25 cellular contexts compared by ENCODE assay signal in genomic region chr6:165990216-165990615, GRCh38.
"Had no signal": no experiment of that assay in that cellular context is flagged by ENCODE, and none has a peak within 500 bp of the region (broad histone marks: within the 10 kb centered on the region; RNA-seq: fewer than 3 reads in every experiment).

No MANE protein-coding gene starts in this region.

- H3K36me3 Mint-ChIP-seq: memory B cell; natural killer cell treated with Interleukin-12 subunit alpha and Interleukin-12 subunit beta and Interleukin-15 and Interleukin-18, amount 100 ng/mL, for 72 hours; stimulated activated effector memory CD8-positive, alpha-beta T cell treated with anti-CD3 and anti-CD28 coated beads, Interleukin-12 subunit alpha, Interleukin-12 subunit beta, amount 100 ng/mL, for 72 hours had no signal

- H3K27ac Mint-ChIP-seq: effector memory CD8-positive, alpha-beta T cell; memory B cell; naive B cell; natural killer cell treated with Interleukin-12 subunit alpha and Interleukin-12 subunit beta and Interleukin-15 and Interleukin-18, amount 100 ng/mL, for 72 hours; stimulated activated effector memory CD8-positive, alpha-beta T cell treated with anti-CD3 and anti-CD28 coated beads, Interleukin-12 subunit alpha, Interleukin-12 subunit beta, amount 100 ng/mL, for 72 hours had no signal

- H3K27me3 ChIP-seq: thyroid gland had no signal

- H2AFZ ChIP-seq: hepatocyte had no signal

- H3K9me3 Mint-ChIP-seq: effector memory CD8-positive, alpha-beta T cell; memory B cell; natural killer cell treated with Interleukin-12 subunit alpha and Interleukin-12 subunit beta and Interleukin-15 and Interleukin-18, amount 100 ng/mL, for 72 hours; stimulated activated effector memory CD8-positive, alpha-beta T cell treated with anti-CD3 and anti-CD28 coated beads, Interleukin-12 subunit alpha, Interleukin-12 subunit beta, amount 100 ng/mL, for 72 hours had no signal

- H3K4me3 ChIP-seq: gastroesophageal sphincter, heart left ventricle, hepatocyte, lung, pancreas, right lobe of liver, stomach, thyroid gland had no signal

- H3K4me3 Mint-ChIP-seq: effector memory CD8-positive, alpha-beta T cell; memory B cell; naive B cell; natural killer cell treated with Interleukin-12 subunit alpha and Interleukin-12 subunit beta and Interleukin-15 and Interleukin-18, amount 100 ng/mL, for 72 hours; stimulated activated effector memory CD8-positive, alpha-beta T cell treated with anti-CD3 and anti-CD28 coated beads, Interleukin-12 subunit alpha, Interleukin-12 subunit beta, amount 100 ng/mL, for 72 hours had no signal

- ATAC-seq: effector memory CD8-positive, alpha-beta T cell; gastroesophageal sphincter; heart left ventricle; left lobe of liver; natural killer cell treated with Interleukin-12 subunit alpha and Interleukin-12 subunit beta and Interleukin-15 and Interleukin-18, amount 100 ng/mL, for 72 hours; pancreas; right lobe of liver; stimulated activated effector memory CD8-positive, alpha-beta T cell treated with anti-CD3 and anti-CD28 coated beads, Interleukin-12 subunit alpha, Interleukin-12 subunit beta, amount 100 ng/mL, for 72 hours had no signal

- H3K36me3 ChIP-seq: gastroesophageal sphincter, heart left ventricle, neutrophil, pancreas, right lobe of liver, stomach, thyroid gland had no signal

- H3K9me3 ChIP-seq: gastroesophageal sphincter, heart left ventricle, neutrophil, pancreas, right lobe of liver, stomach, thyroid gland had no signal

- H3K4me2 ChIP-seq: hepatocyte had no signal

- H3K79me2 ChIP-seq: hepatocyte had no signal

- DNase-seq: cerebellar nuclear complex; cortex of kidney; effector memory CD8-positive, alpha-beta T cell; foreskin fibroblast; heart left ventricle; kidney; naive B cell; pancreas; retina; right lobe of liver; small intestine; stimulated activated CD4-positive, alpha-beta T cell treated with anti-CD3 and anti-CD28 coated beads, Interleukin-1b, Interleukin-23, amount 100 ng/mL, for 48 hours; stimulated activated CD4-positive, alpha-beta T cell treated with anti-CD3 and anti-CD28 coated beads, Interleukin-4, amount 100 ng/mL, for 24 hours; stimulated activated naive CD4-positive, alpha-beta T cell treated with Interleukin-2 at 50 U/mL for 16 hours; stomach; thyroid gland; trophoblast cell had no signal

- H3K4me1 ChIP-seq: right lobe of liver had no signal

- H3K27ac ChIP-seq: gastroesophageal sphincter, heart left ventricle, hepatocyte, neutrophil, pancreas, right lobe of liver, stomach, thyroid gland had no signal
